ENCODE assay signal across 13 cellular contexts in genomic region chr12:124695861-124696260, GRCh38.
DNase-seq lines count a peak whose midpoint lies in the region; ATAC-seq, FAIRE-seq and TF ChIP-seq lines count a peak whose summit lies in the region.
"Had no signal": no experiment of that assay in that cellular context is flagged by ENCODE, and none has a peak within 500 bp of the region (broad histone marks: within the 10 kb centered on the region; RNA-seq: fewer than 3 reads in every experiment).

No MANE protein-coding gene starts in this region.

- peaks cover 7% of the 10 kb centered on the region for H3K4me1 Mint-ChIP-seq in activated naive CD4-positive, alpha-beta T cell treated with anti-CD3 and anti-CD28 coated beads, Interleukin-2, amount 50 U/mL, for 24 hours

- POLR2A ChIA-PET in SK-N-SH (lab: Yijun Ruan, JAX) = no interaction called here

- no peak for TF ChIP-seq RAD21 in SK-N-SH (IDR thresholded peaks at IDR 0.05; ENCODE audit: low read length)

- H3K9ac ChIP-seq in SK-N-SH = no peak overlapping the region

- no peak overlapping the region for H3K27ac ChIP-seq in SK-N-SH (ENCODE audit: low read depth in 2 of 2, low read length in 1 of 2)

- CTCF ChIA-PET in SK-N-SH (lab: Yijun Ruan, JAX) = interaction anchor here (1.0 kb wide), 1 partner anchor 47 kb away, joined by 3 read pairs; no protein-coding TSS in a partner anchor

- H3K36me3 Mint-ChIP-seq in activated naive CD4-positive, alpha-beta T cell treated with anti-CD3 and anti-CD28 coated beads, Interleukin-2, amount 50 U/mL, for 24 hours = no peaks in the 10 kb centered on the region

- H3K27me3 ChIP-seq in SK-N-SH (ENCODE audit: insufficient read depth) = no peaks in the 10 kb centered on the region
- H3K27me3 ChIP-seq: esophagus muscularis mucosa had no signal

- peak overlapping the region; percentile 62 for H3K27ac Mint-ChIP-seq in activated naive CD4-positive, alpha-beta T cell treated with anti-CD3 and anti-CD28 coated beads, Interleukin-2, amount 50 U/mL, for 24 hours

- intact Hi-C loops in left cardiac atrium (cut with DNase I) = no loop called here

- no peaks in the 10 kb centered on the region for H3F3A ChIP-seq in SK-N-SH (replicated peaks; ENCODE audit: insufficient read depth)

- H3K9me3 ChIP-seq in SK-N-SH = no peaks in the 10 kb centered on the region

- no peaks in the 10 kb centered on the region for H3K9me3 Mint-ChIP-seq in activated naive CD4-positive, alpha-beta T cell treated with anti-CD3 and anti-CD28 coated beads, Interleukin-2, amount 50 U/mL, for 24 hours

- no peaks in the 10 kb centered on the region for H3K36me3 ChIP-seq in SK-N-SH (replicated peaks in 1 of 2; ENCODE audit: control insufficient read depth in 1 of 2, insufficient read depth in 2 of 2, low read length in 1 of 2)
- H3K36me3 ChIP-seq: esophagus muscularis mucosa had no signal

- H3K4me2 ChIP-seq in SK-N-SH = no peak overlapping the region

- no peak for DNase-seq in activated naive CD4-positive, alpha-beta T cell treated with Interleukin-2 at 50 U/mL for 16 hours
- DNase-seq in SK-N-SH (no peak), left cardiac atrium (peak; percentile 59), urothelium cell line (ENCODE audit: low spot score) (peak; percentile 38), amygdala (lab: John Stamatoyannopoulos, UW) (no peak)
- DNase-seq: activated CD4-positive, alpha-beta T cell treated with anti-CD3 and anti-CD28 coated beads, Interleukin-2, amount 10 ng/mL, durations not matched to agents 7 days and 5 days; activated effector memory CD4-positive, alpha-beta T cell treated with anti-CD3 and anti-CD28 coated beads, Interleukin-2, amount 50 U/mL, for 16 hours; NCI-H748 treated with DMSO at 0.1 percent for 48 hours; T-helper 1 cell had no signal

- no peak overlapping the region for H3K4me3 Mint-ChIP-seq in activated naive CD4-positive, alpha-beta T cell treated with anti-CD3 and anti-CD28 coated beads, Interleukin-2, amount 50 U/mL, for 24 hours
- H3K4me3 Mint-ChIP-seq: activated CD4-positive, alpha-beta T cell treated with anti-CD3 and anti-CD28 coated beads, Interleukin-2, amount 10 ng/mL, durations not matched to agents 7 days and 5 days had no signal

- no peak overlapping the region for H3K4me3 ChIP-seq in SK-N-SH (ENCODE audit: low read depth in 2 of 2, low read length in 1 of 2)
- H3K4me3 ChIP-seq: esophagus muscularis mucosa had no signal

- H3K27me3 Mint-ChIP-seq in activated naive CD4-positive, alpha-beta T cell treated with anti-CD3 and anti-CD28 coated beads, Interleukin-2, amount 50 U/mL, for 24 hours = no peaks in the 10 kb centered on the region

- no peaks in the 10 kb centered on the region for H4K20me1 ChIP-seq in SK-N-SH (ENCODE audit: insufficient read depth)

- H3K79me2 ChIP-seq in SK-N-SH (ENCODE audit: insufficient read depth) = no peaks in the 10 kb centered on the region

- H3K4me1 ChIP-seq in SK-N-SH (ENCODE audit: control insufficient read depth in 1 of 2, insufficient read depth in 2 of 2, low read depth in 1 of 2, low read length in 1 of 2) = peaks cover 0 to 27% of the 10 kb centered on the region in 2 experiments; a peak in 1 of 4 replicates

- 60% methylated on average over 5 of the region's 5 CpGs for WGBS in SK-N-SH (ENCODE audit: low lambda C conversion rate)

- no peak for FAIRE-seq in urothelium cell line (lab: Jason Lieb, UNC)

- ATAC-seq in left cardiac atrium = peak in 1 of 2 donors; percentile 8
- no peak for ATAC-seq in HG03097 (IDR thresholded peaks at IDR 0.05; ENCODE audit: low FRiP score, unreplicated experiment)
- ATAC-seq in GM18517 (IDR thresholded peaks at IDR 0.05; ENCODE audit: unreplicated experiment) = no peak

- no peaks in the 10 kb centered on the region for H3K9me2 ChIP-seq in SK-N-SH

- H2AFZ ChIP-seq in SK-N-SH (ENCODE audit: low read depth) = no peak overlapping the region

- TF ChIP-seq CTCF in SK-N-SH (IDR thresholded peaks at IDR 0.05) = no peak

- TF ChIP-seq EP300 in SK-N-SH (IDR thresholded peaks at IDR 0.05; ENCODE audit: borderline replicate concordance in 1 of 2, low read depth in 1 of 2, low read length in 1 of 2) = no peak

TF ChIP-seq in SK-N-SH, 30 proteins besides CTCF, POLR2A, EP300 and RAD21:
- no peak for TF ChIP-seq FOXJ3 (CRISPR knock-in tag; IDR thresholded peaks at IDR 0.05)
- no peak for TF ChIP-seq NFIC (IDR thresholded peaks at IDR 0.05; ENCODE audit: borderline replicate concordance)
- TF ChIP-seq, protein P1, sequence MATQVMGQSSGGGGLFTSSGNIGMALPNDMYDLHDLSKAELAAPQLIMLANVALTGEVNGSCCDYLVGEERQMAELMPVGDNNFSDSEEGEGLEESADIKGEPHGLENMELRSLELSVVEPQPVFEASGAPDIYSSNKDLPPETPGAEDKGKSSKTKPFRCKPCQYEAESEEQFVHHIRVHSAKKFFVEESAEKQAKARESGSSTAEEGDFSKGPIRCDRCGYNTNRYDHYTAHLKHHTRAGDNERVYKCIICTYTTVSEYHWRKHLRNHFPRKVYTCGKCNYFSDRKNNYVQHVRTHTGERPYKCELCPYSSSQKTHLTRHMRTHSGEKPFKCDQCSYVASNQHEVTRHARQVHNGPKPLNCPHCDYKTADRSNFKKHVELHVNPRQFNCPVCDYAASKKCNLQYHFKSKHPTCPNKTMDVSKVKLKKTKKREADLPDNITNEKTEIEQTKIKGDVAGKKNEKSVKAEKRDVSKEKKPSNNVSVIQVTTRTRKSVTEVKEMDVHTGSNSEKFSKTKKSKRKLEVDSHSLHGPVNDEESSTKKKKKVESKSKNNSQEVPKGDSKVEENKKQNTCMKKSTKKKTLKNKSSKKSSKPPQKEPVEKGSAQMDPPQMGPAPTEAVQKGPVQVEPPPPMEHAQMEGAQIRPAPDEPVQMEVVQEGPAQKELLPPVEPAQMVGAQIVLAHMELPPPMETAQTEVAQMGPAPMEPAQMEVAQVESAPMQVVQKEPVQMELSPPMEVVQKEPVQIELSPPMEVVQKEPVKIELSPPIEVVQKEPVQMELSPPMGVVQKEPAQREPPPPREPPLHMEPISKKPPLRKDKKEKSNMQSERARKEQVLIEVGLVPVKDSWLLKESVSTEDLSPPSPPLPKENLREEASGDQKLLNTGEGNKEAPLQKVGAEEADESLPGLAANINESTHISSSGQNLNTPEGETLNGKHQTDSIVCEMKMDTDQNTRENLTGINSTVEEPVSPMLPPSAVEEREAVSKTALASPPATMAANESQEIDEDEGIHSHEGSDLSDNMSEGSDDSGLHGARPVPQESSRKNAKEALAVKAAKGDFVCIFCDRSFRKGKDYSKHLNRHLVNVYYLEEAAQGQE (IDR thresholded peaks at IDR 0.05; ENCODE audit: low read depth, low read length) = peak; percentile 93
- peak; percentile 14; the same call in 1 of the 2 replicates for TF ChIP-seq MXI1 (IDR thresholded peaks at IDR 0.05; ENCODE audit: low read depth, low read length)

Comparison
In these comparisons a context has a peak if more than half of its experiments do, and no peak if none do; other contexts are left out.
1. DNase-seq: peak in left cardiac atrium (single experiment) and urothelium cell line (single experiment); none in activated naive CD4-positive, alpha-beta T cell treated with Interleukin-2 at 50 U/mL for 16 hours (single experiment), SK-N-SH (single experiment) and amygdala (0 of 56).